Comparison of ENCODE assay signal across 17 cellular contexts in the genomic region with DNA sequence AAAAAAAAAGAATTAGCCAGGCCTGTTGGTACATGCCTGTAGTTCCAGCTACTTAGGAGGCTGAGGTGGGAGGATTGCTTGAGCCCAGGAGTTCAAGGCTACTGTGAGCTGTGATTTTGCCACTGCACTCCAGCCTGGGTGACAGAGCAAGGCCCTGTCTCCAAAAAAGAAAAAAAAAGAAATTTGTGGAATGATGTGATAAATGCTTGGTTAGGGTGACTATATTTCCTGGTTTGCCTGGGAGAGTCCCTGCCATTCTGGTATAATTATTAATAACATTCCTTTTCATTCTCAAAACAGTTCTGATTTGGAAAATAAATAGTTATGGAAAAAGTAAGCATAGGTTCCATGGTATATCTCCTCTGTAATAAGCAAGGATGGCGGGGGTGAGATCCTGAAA.
A peak's percentile ranks its signal among the peaks of the same experiment; 100 is the strongest.
DNase-seq lines count a peak whose midpoint lies in the region; ATAC-seq and TF ChIP-seq lines count a peak whose summit lies in the region.
"Had no signal": no experiment of that assay in that cellular context is flagged by ENCODE, and none has a peak within 500 bp of the region (broad histone marks: within the 10 kb centered on the region; RNA-seq: fewer than 3 reads in every experiment).

No MANE protein-coding gene starts in this region.

- H3K36me3 Mint-ChIP-seq in T-helper 1 cell treated with Interleukin-12 subunit alpha and Interleukin-12 subunit beta and Interleukin-4 antibody, amounts not matched to agents 30 μg/mL and 1 μg/mL, for 36 hours (ENCODE audit: low read depth) = peaks cover 38% of the 10 kb centered on the region
- H3K36me3 Mint-ChIP-seq in IgD-negative memory B cell = peaks cover 34% of the 10 kb centered on the region

- H3K27ac Mint-ChIP-seq in T-helper 1 cell treated with Interleukin-12 subunit alpha and Interleukin-12 subunit beta and Interleukin-4 antibody, amounts not matched to agents 30 μg/mL and 1 μg/mL, for 36 hours = peak overlapping the region; percentile 78
- H3K27ac Mint-ChIP-seq in IgD-negative memory B cell = peak overlapping the region; percentile 88 to 99 (median 95)

- peaks cover 11% of the 10 kb centered on the region for H3K9me3 ChIP-seq in psoas muscle
- H3K9me3 ChIP-seq: esophagus muscularis mucosa, Peyer's patch, suprapubic skin had no signal

- no peak for TF ChIP-seq CTCF in psoas muscle (IDR thresholded peaks at IDR 0.05)

- H3K27ac ChIP-seq in cingulate gyrus (ENCODE audit: low read depth, low read length) (peak overlapping the region; percentile 20), psoas muscle (peak overlapping the region; percentile 19)
- H3K27ac ChIP-seq: 22Rv1, cardiac muscle cell, suprapubic skin had no signal

- DNase-seq in T-helper 1 cell (no peak), psoas muscle (no peak), HPDE6-E6E7 (ENCODE audit: extremely low spot score) (no peak), COLO668 (lab: John Stamatoyannopoulos, UW; ENCODE audit: unreplicated experiment) (no peak)
- DNase-seq: DMS153; NCI-H1436; stimulated activated CD4-positive, alpha-beta T cell treated with anti-CD3 and anti-CD28 coated beads, Interleukin-4, amount 100 ng/mL, for 24 hours had no signal

- H3K4me1 Mint-ChIP-seq in T-helper 1 cell treated with Interleukin-12 subunit alpha and Interleukin-12 subunit beta and Interleukin-4 antibody, amounts not matched to agents 30 μg/mL and 1 μg/mL, for 36 hours (ENCODE audit: low read depth) = peaks cover 20% of the 10 kb centered on the region
- H3K4me1 Mint-ChIP-seq in IgD-negative memory B cell = peaks cover 49 to 54% (median 51%) of the 10 kb centered on the region in 3 donors

- H3K4me3 ChIP-seq in psoas muscle = no peak overlapping the region
- H3K4me3 ChIP-seq: cardiac muscle cell, esophagus muscularis mucosa, Peyer's patch, suprapubic skin had no signal

- peaks cover 5 to 26% of the 10 kb centered on the region in 2 donors for H3K36me3 ChIP-seq in psoas muscle (ENCODE audit: insufficient read depth in 1 of 2, low read depth in 1 of 2)

- H3K4me1 ChIP-seq in psoas muscle = no peaks in the 10 kb centered on the region
- H3K4me1 ChIP-seq: esophagus muscularis mucosa had no signal

- intact Hi-C loops in psoas muscle (cut with DNase I) = no loop called here

- H3K27me3 Mint-ChIP-seq in T-helper 1 cell treated with Interleukin-12 subunit alpha and Interleukin-12 subunit beta and Interleukin-4 antibody, amounts not matched to agents 30 μg/mL and 1 μg/mL, for 36 hours (ENCODE audit: low read depth) = no peaks in the 10 kb centered on the region
- peaks cover 2% of the 10 kb centered on the region for H3K27me3 Mint-ChIP-seq in IgD-negative memory B cell

- peaks cover 20% of the 10 kb centered on the region for H3K9me3 Mint-ChIP-seq in T-helper 1 cell treated with Interleukin-12 subunit alpha and Interleukin-12 subunit beta and Interleukin-4 antibody, amounts not matched to agents 30 μg/mL and 1 μg/mL, for 36 hours
- H3K9me3 Mint-ChIP-seq in IgD-negative memory B cell = peaks cover 0 to 1% (median 0%) of the 10 kb centered on the region in 3 donors

- H3K27me3 ChIP-seq in psoas muscle (ENCODE audit: insufficient read depth in 3 of 3, low read length in 2 of 3) = no peaks in the 10 kb centered on the region
- H3K27me3 ChIP-seq: cardiac muscle cell, esophagus muscularis mucosa, Peyer's patch, suprapubic skin had no signal

- peak overlapping the region; percentile 25 for H3K4me3 Mint-ChIP-seq in T-helper 1 cell treated with Interleukin-12 subunit alpha and Interleukin-12 subunit beta and Interleukin-4 antibody, amounts not matched to agents 30 μg/mL and 1 μg/mL, for 36 hours
- peak overlapping the region; percentile 32 to 89 (median 71) for H3K4me3 Mint-ChIP-seq in IgD-negative memory B cell
- H3K4me3 Mint-ChIP-seq: nephron had no signal

- WGBS in psoas muscle, 3 donors = 97 to 100% (median 100%) methylated on average over 1 of the region's 1 CpG

- ATAC-seq in psoas muscle (no peak), HG02759 (IDR thresholded peaks at IDR 0.05; ENCODE audit: unreplicated experiment) (no peak)
